In genomic region chr3:138351151-138351550, GRCh38 we compare ENCODE assay signal across 1 cellular context.
TF ChIP-seq lines count a peak whose summit lies in the region.

No MANE protein-coding gene starts in this region.

TF ChIP-seq in GM23338, 12 proteins besides CTCF, POLR2A, EP300 and RAD21:
- no peak for TF ChIP-seq ZNF462 (CRISPR knock-in tag; IDR thresholded peaks at IDR 0.05)
- TF ChIP-seq EZH2phosphoT487 (IDR thresholded peaks at IDR 0.05; ENCODE audit: unreplicated experiment): no peak
- TF ChIP-seq JUNB (IDR thresholded peaks at IDR 0.05; ENCODE audit: unreplicated experiment): no peak
- no peak for TF ChIP-seq ETS1 (IDR thresholded peaks at IDR 0.05)
- no peak for TF ChIP-seq ZNF331 (CRISPR knock-in tag; IDR thresholded peaks at IDR 0.05; ENCODE audit: low read depth)
- TF ChIP-seq NANOG (IDR thresholded peaks at IDR 0.05; ENCODE audit: borderline replicate concordance): no peak
- TF ChIP-seq REST (IDR thresholded peaks at IDR 0.05; ENCODE audit: unreplicated experiment): no peak
- no peak for TF ChIP-seq POLR2AphosphoS5 (IDR thresholded peaks at IDR 0.05; ENCODE audit: low read depth)
- no peak for TF ChIP-seq CREB1 (CRISPR knock-in tag; IDR thresholded peaks at IDR 0.05; ENCODE audit: low read depth)
- TF ChIP-seq EZH2 (IDR thresholded peaks at IDR 0.05; ENCODE audit: low read depth, unreplicated experiment): no peak
- TF ChIP-seq STAT1 (IDR thresholded peaks at IDR 0.05; ENCODE audit: unreplicated experiment): no peak
- TF ChIP-seq ZNF114 (CRISPR knock-in tag; IDR thresholded peaks at IDR 0.05): no peak
